8 cellular contexts compared by ENCODE assay signal in the genomic region with DNA sequence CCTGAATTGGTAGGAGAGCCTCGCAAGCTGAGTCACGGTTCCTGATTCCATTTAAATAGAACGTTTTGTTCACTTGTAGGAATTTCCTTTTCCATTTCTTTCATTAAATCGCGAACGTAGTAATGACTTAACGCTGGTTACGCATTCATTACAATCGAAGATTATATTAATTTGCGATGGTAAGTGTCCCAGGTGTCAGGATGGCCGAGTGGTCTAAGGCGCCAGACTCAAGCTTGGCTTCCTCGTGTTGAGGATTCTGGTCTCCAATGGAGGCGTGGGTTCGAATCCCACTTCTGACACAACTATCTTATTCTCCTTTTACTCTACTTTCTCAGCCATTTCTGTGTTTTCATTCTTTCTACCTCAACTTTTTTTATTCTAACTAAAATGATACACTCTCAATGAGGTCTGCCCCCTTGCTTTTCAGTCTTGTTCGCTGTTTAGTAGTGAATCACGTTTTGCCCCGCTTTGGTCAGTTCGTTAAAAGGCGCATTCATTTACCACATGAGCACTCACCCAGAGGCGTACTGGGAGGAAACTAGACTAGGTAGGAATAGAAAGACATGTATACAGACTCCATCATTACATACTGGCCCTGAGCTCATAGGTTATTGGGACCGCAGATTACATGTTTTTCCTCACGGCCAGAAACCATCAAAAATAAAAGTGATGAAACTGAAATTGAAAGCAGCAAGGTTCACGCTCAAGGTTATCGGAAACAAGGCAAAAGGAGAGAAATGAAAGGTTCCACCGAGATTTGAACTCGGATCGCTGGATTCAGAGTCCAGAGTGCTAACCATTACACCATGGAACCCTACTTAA. TPM values are rescaled to one million over a fixed set of nuclear protein-coding genes. Genes with fewer than 3 reads are reported as not detected.
DNase-seq lines count a peak whose midpoint lies in the region; ATAC-seq and TF ChIP-seq lines count a peak whose summit lies in the region.

No MANE protein-coding gene starts in this region.

- CTCF ChIA-PET in activated CD4-positive, alpha-beta T cell treated with anti-CD3 and anti-CD28 coated beads, Interleukin-2, amount 10 ng/mL, durations not matched to agents 7 days and 5 days (lab: Charles Lee): interaction anchor here (1.2 to 2.0 kb wide), 3 partner anchors 75 to 103 kb away, joined by 3 to 7 read pairs (median 4); no protein-coding TSS in a partner anchor

- peaks cover 0 to 25% (median 0%) of the 10 kb centered on the region in 4 donors for H3K4me1 ChIP-seq in right lobe of liver

- intact Hi-C loops in right lobe of liver (cut with DNase I): no loop called here

- H3K9me3 Mint-ChIP-seq in activated CD4-positive, alpha-beta T cell treated with anti-CD3 and anti-CD28 coated beads, Interleukin-2, amount 10 ng/mL, durations not matched to agents 7 days and 5 days: no peaks in the 10 kb centered on the region

- H3K9me3 ChIP-seq in right lobe of liver: no peaks in the 10 kb centered on the region

- H3K4me3 ChIP-seq in right lobe of liver: peak overlapping the region; percentile 48 to 63 (median 52)

- ATAC-seq in GM19023 (IDR thresholded peaks at IDR 0.05; ENCODE audit: unreplicated experiment) (peak; percentile 62), HG03354 (IDR thresholded peaks at IDR 0.05; ENCODE audit: poor library complexity, severe bottlenecking, unreplicated experiment) (peak; percentile 60), right lobe of liver (peak; percentile 77 to 80 (median 78))

- H3K36me3 Mint-ChIP-seq in activated CD4-positive, alpha-beta T cell treated with anti-CD3 and anti-CD28 coated beads, Interleukin-2, amount 10 ng/mL, durations not matched to agents 7 days and 5 days (ENCODE audit: low read depth): no peaks in the 10 kb centered on the region

- H3K27me3 Mint-ChIP-seq in activated CD4-positive, alpha-beta T cell treated with anti-CD3 and anti-CD28 coated beads, Interleukin-2, amount 10 ng/mL, durations not matched to agents 7 days and 5 days: peaks cover 4% of the 10 kb centered on the region

- H3K27me3 ChIP-seq in right lobe of liver: no peaks in the 10 kb centered on the region

- peaks cover 58% of the 10 kb centered on the region for H3K4me1 Mint-ChIP-seq in activated CD4-positive, alpha-beta T cell treated with anti-CD3 and anti-CD28 coated beads, Interleukin-2, amount 10 ng/mL, durations not matched to agents 7 days and 5 days

- peak overlapping the region; percentile 96 for H3K27ac Mint-ChIP-seq in activated CD4-positive, alpha-beta T cell treated with anti-CD3 and anti-CD28 coated beads, Interleukin-2, amount 10 ng/mL, durations not matched to agents 7 days and 5 days

- no peak for TF ChIP-seq CTCF in right lobe of liver (IDR thresholded peaks at IDR 0.05)

- H3K36me3 ChIP-seq in right lobe of liver: no peaks in the 10 kb centered on the region

- peak overlapping the region; percentile 67 to 75 (median 73) for H3K27ac ChIP-seq in right lobe of liver

- TF ChIP-seq POLR2A in right lobe of liver (IDR thresholded peaks at IDR 0.05): no peak

- DNase-seq in AG08395 (ENCODE audit: low spot score) (peak; percentile 58), NCI-H526 treated with DMSO at 0.1 percent for 48 hours (lab: John Stamatoyannopoulos, UW) (peak; percentile 86), dermis microvascular lymphatic vessel endothelial cell (ENCODE audit: low read depth in 2 of 2) (peak; percentile 81 to 86), right lobe of liver (peak in 2 of 3 donors; percentile 46 to 73)
- peak; percentile 83 for DNase-seq in activated CD4-positive, alpha-beta T cell treated with anti-CD3 and anti-CD28 coated beads, Interleukin-2, amount 10 ng/mL, durations not matched to agents 7 days and 5 days
- peak; percentile 68 for DNase-seq in stimulated activated CD4-positive, alpha-beta T cell treated with anti-CD3 and anti-CD28 coated beads, Interleukin-4, amount 100 ng/mL, for 1 hour

- H3K4me3 Mint-ChIP-seq in activated CD4-positive, alpha-beta T cell treated with anti-CD3 and anti-CD28 coated beads, Interleukin-2, amount 10 ng/mL, durations not matched to agents 7 days and 5 days: peak overlapping the region; percentile 84

- POLR2A ChIA-PET in activated CD4-positive, alpha-beta T cell treated with anti-CD3 and anti-CD28 coated beads, Interleukin-2, amount 10 ng/mL, durations not matched to agents 7 days and 5 days (lab: Charles Lee): interaction anchor here (0.6 to 1.4 kb wide), 2 partner anchors 17 to 103 kb away, joined by 3 to 4 read pairs; no protein-coding TSS in a partner anchor

- under 1% methylated on average over 28 of the region's 28 CpGs for WGBS in right lobe of liver (ENCODE audit: insufficient coverage, low coverage, low lambda C conversion rate, missing lambda C conversion rate)

RNA-seq across cellular contexts. Expression of gene TRIM27, which starts 17.3 kb away (rescaled TPM):
- total RNA-seq in activated CD4-positive, alpha-beta T cell treated with anti-CD3 and anti-CD28 coated beads, Interleukin-2, amount 10 ng/mL, durations not matched to agents 7 days and 5 days: 10 to 100 TPM; 63.1 to 66.6 TPM
- total RNA-seq in dermis microvascular lymphatic vessel endothelial cell (39.2 and 59.9 TPM in 2 replicates), right lobe of liver (10 to 100 TPM; 31.5 to 54.8 (median 36.7) TPM)

Comparison
In these comparisons a context has a peak if more than half of its experiments do, and no peak if none do; other contexts are left out.
1. Peak in every context shown above with its lines: DNase-seq, ATAC-seq, H3K4me3 ChIP-seq and H3K27ac ChIP-seq.